Comparison of ENCODE assay signal across 8 cellular contexts in the genomic region with DNA sequence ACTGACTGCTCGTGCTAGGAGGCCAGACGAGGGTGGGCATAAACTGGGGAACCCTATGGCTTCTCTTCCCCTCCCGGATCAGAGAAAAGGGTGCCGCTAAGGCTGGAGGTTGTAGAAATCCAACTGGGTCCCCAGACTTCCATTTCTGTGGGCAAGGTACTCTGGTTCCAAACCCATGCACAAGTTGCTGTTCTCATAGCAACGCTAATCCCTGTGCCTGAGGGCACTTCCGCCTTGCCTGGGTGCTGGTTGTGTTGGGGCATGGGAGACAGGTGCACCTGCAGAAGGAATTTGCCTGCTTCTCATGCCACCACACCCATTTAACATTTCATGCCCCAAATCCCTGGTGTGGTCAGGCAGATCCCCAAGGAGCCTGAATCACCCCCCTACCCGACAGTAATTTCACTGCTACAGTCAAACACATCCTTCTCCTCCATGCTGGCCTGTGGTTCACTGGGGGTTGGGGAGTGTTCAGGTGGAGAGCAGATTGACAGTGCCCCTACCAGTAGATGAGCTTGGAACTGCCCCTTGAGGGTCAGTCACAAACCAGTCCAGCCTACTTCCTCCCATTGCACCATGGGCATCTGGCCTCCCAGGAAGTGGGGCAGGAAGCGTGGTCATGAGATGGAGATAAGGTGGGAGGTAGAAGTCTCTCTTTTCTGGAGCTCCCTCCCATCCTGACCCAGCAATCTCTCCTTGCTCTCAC. TPM values are rescaled to one million over a fixed set of nuclear protein-coding genes. Genes with fewer than 3 reads are reported as not detected.
DNase-seq lines count a peak whose midpoint lies in the region; ATAC-seq and TF ChIP-seq lines count a peak whose summit lies in the region.

No MANE protein-coding gene starts in this region.

- H3K23ac ChIP-seq in mesendoderm (ENCODE audit: low read length): peak overlapping the region; percentile 30

- H3K4me3 ChIP-seq in SK-N-MC (peak overlapping the region; percentile 92), mesendoderm (ENCODE audit: low read length) (peak overlapping the region; percentile 67), upper lobe of left lung (peak overlapping the region; percentile 67 to 99 (median 86))

- H3K27ac ChIP-seq in SK-N-MC (no peak overlapping the region; the same call in 1 of the 2 replicates), mesendoderm (ENCODE audit: low read depth, low read length) (no peak overlapping the region), upper lobe of left lung (peak overlapping the region; percentile 81 to 93 (median 87))

- peaks cover 9% of the 10 kb centered on the region for H3K36me3 Mint-ChIP-seq in chondrocyte (ENCODE audit: low read depth)

- H3K27me3 ChIP-seq in mesendoderm (ENCODE audit: insufficient read depth, low read length, poor library complexity): no peaks in the 10 kb centered on the region
- no peaks in the 10 kb centered on the region for H3K27me3 ChIP-seq in upper lobe of left lung

- H3K4ac ChIP-seq in mesendoderm (ENCODE audit: low read depth, low read length): no peak overlapping the region

- H2AK5ac ChIP-seq in mesendoderm (ENCODE audit: low read length): no peak overlapping the region

- intact Hi-C loops in sciatic nerve (cut with DNase I): loop anchor here (2.0 kb wide), 1 partner anchor 56 kb away; no protein-coding TSS in a partner anchor

- H3K27me3 Mint-ChIP-seq in chondrocyte (ENCODE audit: low read depth): no peaks in the 10 kb centered on the region

- no peak overlapping the region for H4K5ac ChIP-seq in mesendoderm (ENCODE audit: low read length)

- H3K56ac ChIP-seq in mesendoderm (ENCODE audit: low read length): peak overlapping the region; percentile 86

- H3K9me3 Mint-ChIP-seq in chondrocyte (ENCODE audit: low read depth): no peaks in the 10 kb centered on the region

- no CpG with 5 or more reads among the region's 8 CpGs for WGBS in mesendoderm (ENCODE audit: extremely low coverage, insufficient coverage, low lambda C conversion rate)
- 10 to 20% methylated on average over 5 to 8 of the region's 8 CpGs for WGBS in upper lobe of left lung, 2 donors

- H3K4me3 Mint-ChIP-seq in chondrocyte (ENCODE audit: unreplicated experiment): peak overlapping the region; percentile 80

- H3K9me3 ChIP-seq in SK-N-MC (ENCODE audit: low read depth, low read length) (no peaks in the 10 kb centered on the region), upper lobe of left lung (no peaks in the 10 kb centered on the region)

- H3K18ac ChIP-seq in mesendoderm (ENCODE audit: low read length): no peak overlapping the region

- H3K4me2 ChIP-seq in mesendoderm (ENCODE audit: low read length): peak overlapping the region; percentile 72

- TF ChIP-seq POLR2A in upper lobe of left lung (IDR thresholded peaks at IDR 0.05): no peak

- no peak overlapping the region for H4K8ac ChIP-seq in mesendoderm (ENCODE audit: low read depth, low read length)

- no peaks in the 10 kb centered on the region for H3K79me2 ChIP-seq in mesendoderm (ENCODE audit: control insufficient read depth, insufficient read depth, low read length)

- H3K4me1 ChIP-seq in mesendoderm (ENCODE audit: control insufficient read depth, low read depth, low read length) (peaks cover 13% of the 10 kb centered on the region), upper lobe of left lung (peaks cover 23 to 43% (median 25%) of the 10 kb centered on the region in 4 donors)

- H2BK5ac ChIP-seq in mesendoderm (ENCODE audit: low read length): no peak overlapping the region

- TF ChIP-seq EP300 in upper lobe of left lung (IDR thresholded peaks at IDR 0.05): no peak

- H3K4me1 Mint-ChIP-seq in chondrocyte (ENCODE audit: low read depth): peaks cover 32% of the 10 kb centered on the region

- TF ChIP-seq CTCF in chondrocyte (IDR thresholded peaks at IDR 0.05) (no peak), upper lobe of left lung (IDR thresholded peaks at IDR 0.05) (no peak)

- no peak overlapping the region for H2BK120ac ChIP-seq in mesendoderm (ENCODE audit: low read depth, low read length)

- no peaks in the 10 kb centered on the region for H3K79me1 ChIP-seq in mesendoderm (ENCODE audit: low read length)

- peak overlapping the region; percentile 41 for H3K27ac Mint-ChIP-seq in chondrocyte (ENCODE audit: unreplicated experiment)

- H3K9ac ChIP-seq in SK-N-MC (ENCODE audit: insufficient read length) (peak overlapping the region; percentile 75), mesendoderm (ENCODE audit: low read length) (peak overlapping the region; percentile 73)

- H2BK15ac ChIP-seq in mesendoderm (replicated peaks; ENCODE audit: low read depth): no peak overlapping the region

- ATAC-seq in upper lobe of left lung (ENCODE audit: low FRiP score in 2 of 2) (no peak), HG03521 (IDR thresholded peaks at IDR 0.05; ENCODE audit: unreplicated experiment) (no peak), sciatic nerve (no peak)

- DNase-seq in EL (peak; percentile 64), HPDE6-E6E7 (ENCODE audit: extremely low spot score) (peak; percentile 77), SK-N-MC (ENCODE audit: low read depth, low spot score) (no peak), chondrocyte (ENCODE audit: low spot score) (peak; percentile 50), mesendoderm (peak; percentile 75), upper lobe of left lung (peak in 1 of 2 donors; percentile 68), sciatic nerve (ENCODE audit: low spot score) (no peak)

- H3K36me3 ChIP-seq in SK-N-MC (ENCODE audit: insufficient read depth, low read length) (peaks cover 16% of the 10 kb centered on the region), mesendoderm (ENCODE audit: control insufficient read depth, insufficient read depth, low read length) (no peaks in the 10 kb centered on the region), upper lobe of left lung (peaks cover 20 to 34% (median 26%) of the 10 kb centered on the region in 4 donors)

RNA-seq across cellular contexts. Expression of gene C2CD2L, which starts 1.2 kb away (rescaled TPM):
- total RNA-seq in chondrocyte: 11.8 to 13.2 TPM (median 12.1 TPM) in 3 replicates
- polyA plus RNA-seq in mesendoderm (2013, experiment 1 of 2): 2.1 TPM
- 2.0 TPM for polyA plus RNA-seq in mesendoderm (2013, experiment 2 of 2)
- total RNA-seq in upper lobe of left lung: 10 to 100 TPM; 13.0 to 26.2 (median 19.8) TPM
- 12.1 TPM for total RNA-seq in sciatic nerve

RNA-seq across cellular contexts. Expression of gene DPAGT1, which starts 6.7 kb away (rescaled TPM):
- total RNA-seq in chondrocyte (37.0 to 58.2 TPM (median 41.2 TPM) in 3 replicates), upper lobe of left lung (10 to 100 TPM; 18.6 to 43.9 (median 28.3) TPM), sciatic nerve (28.9 TPM)
- polyA plus RNA-seq in mesendoderm (2013, experiment 1 of 2): 41.4 TPM
- 40.9 TPM for polyA plus RNA-seq in mesendoderm (2013, experiment 2 of 2)

RNA-seq across cellular contexts. Expression of gene HINFP, which starts 13.1 kb away (rescaled TPM):
- 16.9 to 22.9 TPM (median 21.9 TPM) in 3 replicates for total RNA-seq in chondrocyte
- 17.5 TPM for polyA plus RNA-seq in mesendoderm (2013, experiment 1 of 2)
- 18.8 TPM for polyA plus RNA-seq in mesendoderm (2013, experiment 2 of 2)
- 10 to 100 TPM; 22.3 to 90.1 (median 25.6) TPM for total RNA-seq in upper lobe of left lung
- total RNA-seq in sciatic nerve: 30.4 TPM

RNA-seq across cellular contexts. Expression of gene HMBS, which starts 23.6 kb away (rescaled TPM):
- 16.1 to 21.3 TPM (median 16.7 TPM) in 3 replicates for total RNA-seq in chondrocyte
- 40.0 TPM for polyA plus RNA-seq in mesendoderm (2013, experiment 1 of 2)
- 37.8 TPM for polyA plus RNA-seq in mesendoderm (2013, experiment 2 of 2)
- total RNA-seq in upper lobe of left lung: 10 to 100 TPM in 5 of 6 donors, 1 to 10 TPM in 1; 8.4 to 20.4 (median 13.4) TPM
- 10.7 TPM for total RNA-seq in sciatic nerve

RNA-seq across cellular contexts. Expression of gene ABCG4, which starts 40.5 kb away (rescaled TPM):
- total RNA-seq in chondrocyte (0.80 to 2.5 TPM (median 2.0 TPM) in 3 replicates), upper lobe of left lung (under 1 TPM in 2 of 6 donors, not detected in 4; 0.06 to 0.78 TPM), sciatic nerve (not detected)
- polyA plus RNA-seq in mesendoderm (2013, experiment 1 of 2): 0.24 TPM
- polyA plus RNA-seq in mesendoderm (2013, experiment 2 of 2): 0.22 TPM

Comparison
In these comparisons a context has a peak if more than half of its experiments do, and no peak if none do; other contexts are left out.
1. DNase-seq: peak in EL (single experiment), HPDE6-E6E7 (single experiment), chondrocyte (single experiment) and mesendoderm (single experiment); none in SK-N-MC (single experiment) and sciatic nerve (single experiment).
2. H3K27ac ChIP-seq: peak in upper lobe of left lung (4 of 4); none in SK-N-MC (single experiment) and mesendoderm (single experiment).
3. Peak in every context shown above with its lines, with median percentiles within 50 percentile points of each other: H3K4me3 ChIP-seq.